ENCODE assay signal across 17 cellular contexts in the genomic region with DNA sequence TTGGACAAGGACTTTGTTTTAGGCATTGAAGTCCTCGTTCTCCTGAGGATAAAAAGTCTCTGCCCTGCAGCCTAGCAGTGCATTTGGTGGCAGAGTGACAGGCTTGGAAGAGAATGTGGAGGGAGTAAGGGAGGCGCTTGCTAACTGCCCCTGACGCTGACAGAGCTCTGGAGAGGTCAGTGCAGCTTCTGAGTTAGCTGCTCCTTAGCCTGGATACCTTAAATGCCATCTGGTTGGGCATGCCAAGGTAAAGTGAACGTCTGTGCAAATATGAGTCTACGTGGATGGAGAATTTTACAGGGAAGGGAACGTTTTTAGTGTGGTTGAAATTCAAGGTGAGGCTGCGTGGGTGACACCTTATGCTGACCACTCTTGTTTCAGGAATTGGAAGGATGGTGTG. TPM values are rescaled to one million over a fixed set of nuclear protein-coding genes. Genes with fewer than 3 reads are reported as not detected.
DNase-seq lines count a peak whose midpoint lies in the region; ATAC-seq and TF ChIP-seq lines count a peak whose summit lies in the region.
"Had no signal": no experiment of that assay in that cellular context is flagged by ENCODE, and none has a peak within 500 bp of the region (broad histone marks: within the 10 kb centered on the region; RNA-seq: fewer than 3 reads in every experiment).

No MANE protein-coding gene starts in this region.

- H3K36me3 Mint-ChIP-seq in activated T-helper 1 cell treated with anti-CD3 and anti-CD28 coated beads, Interleukin-12 subunit alpha, Interleukin-12 subunit beta, Interleukin-2, Interleukin-4 antibody, amounts not matched to agents 30 ng/mL and 10 ng/mL and 1 ng/mL, durations not matched to agents 14 hours and 24 hours and 36 hours (ENCODE audit: low read depth): peaks cover 21% of the 10 kb centered on the region

- DNase-seq in NT2/D1 (ENCODE audit: low read depth, low spot score) (no peak), fibroblast of pulmonary artery (ENCODE audit: low read depth) (peak; percentile 32), psoas muscle (no peak), NOMO-1 treated with DMSO at 0.1 percent for 48 hours (lab: John Stamatoyannopoulos, UW; ENCODE audit: unreplicated experiment) (no peak), SW 1271 (lab: John Stamatoyannopoulos, UW) (no peak), GM13976 (ENCODE audit: low spot score) (no peak)
- DNase-seq in activated T-helper 1 cell treated with anti-CD3 and anti-CD28 coated beads, Interleukin-12 subunit alpha, Interleukin-12 subunit beta, Interleukin-2, Interleukin-4 antibody, amounts not matched to agents 30 ng/mL and 10 ng/mL and 1 ng/mL, durations not matched to agents 14 hours and 24 hours and 36 hours (ENCODE audit: low spot score): no peak
- DNase-seq: activated CD4-positive, alpha-beta T cell treated with anti-CD3 and anti-CD28 coated beads for 1 hour; H7; NCI-H1694 treated with DMSO at 0.1 percent for 48 hours; ovary; T-helper 9 cell had no signal

- peaks cover 51% of the 10 kb centered on the region for H4K20me1 ChIP-seq in DOHH2 (ENCODE audit: control insufficient read depth, insufficient read depth, low read depth, low read length)

- no peak overlapping the region for H3K27ac Mint-ChIP-seq in activated T-helper 1 cell treated with anti-CD3 and anti-CD28 coated beads, Interleukin-12 subunit alpha, Interleukin-12 subunit beta, Interleukin-2, Interleukin-4 antibody, amounts not matched to agents 30 ng/mL and 10 ng/mL and 1 ng/mL, durations not matched to agents 14 hours and 24 hours and 36 hours
- H3K27ac Mint-ChIP-seq: stimulated activated effector memory CD8-positive, alpha-beta T cell treated with anti-CD3 and anti-CD28 coated beads, Interleukin-12 subunit alpha, Interleukin-12 subunit beta, amount 100 ng/mL, for 72 hours had no signal

- H3K27ac ChIP-seq in DOHH2 (ENCODE audit: low read depth, low read length): peak overlapping the region; percentile 89; the same call in 1 of the 2 replicates
- peak overlapping the region; percentile 62 for H3K27ac ChIP-seq in psoas muscle
- H3K27ac ChIP-seq: C4-2B, ovary, SJCRH30 had no signal

- H3K4me3 Mint-ChIP-seq in activated T-helper 1 cell treated with anti-CD3 and anti-CD28 coated beads, Interleukin-12 subunit alpha, Interleukin-12 subunit beta, Interleukin-2, Interleukin-4 antibody, amounts not matched to agents 30 ng/mL and 10 ng/mL and 1 ng/mL, durations not matched to agents 14 hours and 24 hours and 36 hours: no peak overlapping the region
- H3K4me3 Mint-ChIP-seq: stimulated activated effector memory CD8-positive, alpha-beta T cell treated with anti-CD3 and anti-CD28 coated beads, Interleukin-12 subunit alpha, Interleukin-12 subunit beta, amount 100 ng/mL, for 72 hours had no signal

- peaks cover 100% of the 10 kb centered on the region for H3K79me2 ChIP-seq in DOHH2 (ENCODE audit: control insufficient read depth, low read length)

- H3K36me3 ChIP-seq in DOHH2 (ENCODE audit: control insufficient read depth, low read length): peaks cover 53% of the 10 kb centered on the region
- H3K36me3 ChIP-seq in NT2/D1 (ENCODE audit: insufficient read depth, insufficient read length, low read length): no peaks in the 10 kb centered on the region
- H3K36me3 ChIP-seq in psoas muscle (ENCODE audit: insufficient read depth in 1 of 2, low read depth in 1 of 2): no peaks in the 10 kb centered on the region
- H3K36me3 ChIP-seq: ovary, SJCRH30 had no signal

- intact Hi-C loops in psoas muscle (cut with DNase I): no loop called here
- intact Hi-C loops in activated T-helper 1 cell treated with anti-CD3 and anti-CD28 coated beads, Interleukin-12 subunit alpha, Interleukin-12 subunit beta, Interleukin-2, Interleukin-4 antibody, amounts not matched to agents 30 ng/mL and 10 ng/mL and 1 ng/mL, durations not matched to agents 14 hours and 24 hours and 36 hours (cut with micrococcal nuclease): loop anchor here (5.0 kb wide), 1 partner anchor 62 kb away; no protein-coding TSS in a partner anchor

- H3K4me3 ChIP-seq in DOHH2 (ENCODE audit: low read length) (peak overlapping the region; percentile 67), NT2/D1 (ENCODE audit: insufficient read length, low read depth) (no peak overlapping the region), fibroblast of pulmonary artery (replicated peaks; ENCODE audit: low read depth, low read length) (no peak overlapping the region), psoas muscle (no peak overlapping the region)
- H3K4me3 ChIP-seq: MG63, ovary, SJCRH30 had no signal

- no peaks in the 10 kb centered on the region for H3K9me3 Mint-ChIP-seq in activated T-helper 1 cell treated with anti-CD3 and anti-CD28 coated beads, Interleukin-12 subunit alpha, Interleukin-12 subunit beta, Interleukin-2, Interleukin-4 antibody, amounts not matched to agents 30 ng/mL and 10 ng/mL and 1 ng/mL, durations not matched to agents 14 hours and 24 hours and 36 hours
- H3K9me3 Mint-ChIP-seq: stimulated activated effector memory CD8-positive, alpha-beta T cell treated with anti-CD3 and anti-CD28 coated beads, Interleukin-12 subunit alpha, Interleukin-12 subunit beta, amount 100 ng/mL, for 72 hours had no signal

- H3K9ac ChIP-seq in NT2/D1 (ENCODE audit: insufficient read length, low read depth): peak overlapping the region; percentile 23

- H3K9me2 ChIP-seq in DOHH2 (replicated peaks; ENCODE audit: control insufficient read depth, low read length): no peaks in the 10 kb centered on the region

- peaks cover 49% of the 10 kb centered on the region for H3F3A ChIP-seq in DOHH2 (ENCODE audit: control insufficient read depth, insufficient read depth)

- WGBS in psoas muscle, 3 donors: 20 to 21% (median 21%) methylated on average over 7 of the region's 7 CpGs

- peak; percentile 65 to 71 (median 69) for ATAC-seq in psoas muscle
- ATAC-seq: stimulated activated effector memory CD8-positive, alpha-beta T cell treated with anti-CD3 and anti-CD28 coated beads, Interleukin-12 subunit alpha, Interleukin-12 subunit beta, amount 100 ng/mL, for 72 hours had no signal

- H3K4me1 Mint-ChIP-seq in activated T-helper 1 cell treated with anti-CD3 and anti-CD28 coated beads, Interleukin-12 subunit alpha, Interleukin-12 subunit beta, Interleukin-2, Interleukin-4 antibody, amounts not matched to agents 30 ng/mL and 10 ng/mL and 1 ng/mL, durations not matched to agents 14 hours and 24 hours and 36 hours (ENCODE audit: low read depth): peaks cover 23% of the 10 kb centered on the region

- H3K27me3 Mint-ChIP-seq in activated T-helper 1 cell treated with anti-CD3 and anti-CD28 coated beads, Interleukin-12 subunit alpha, Interleukin-12 subunit beta, Interleukin-2, Interleukin-4 antibody, amounts not matched to agents 30 ng/mL and 10 ng/mL and 1 ng/mL, durations not matched to agents 14 hours and 24 hours and 36 hours (ENCODE audit: insufficient read depth): no peaks in the 10 kb centered on the region

- H3K4me1 ChIP-seq in DOHH2 (ENCODE audit: control insufficient read depth, low read length) (peaks cover 100% of the 10 kb centered on the region), NT2/D1 (ENCODE audit: insufficient read depth, insufficient read length) (no peaks in the 10 kb centered on the region), psoas muscle (peaks cover 82% of the 10 kb centered on the region)

- in situ Hi-C loops in GM13976 (cut with MboI; ENCODE audit: low sequenced_read_pairs, unreplicated experiment): no loop called here

- H3K9me3 ChIP-seq in DOHH2 (ENCODE audit: control insufficient read depth, insufficient read depth, low read length) (no peaks in the 10 kb centered on the region), NT2/D1 (ENCODE audit: insufficient read depth, low read length) (no peaks in the 10 kb centered on the region), psoas muscle (no peaks in the 10 kb centered on the region)
- H3K9me3 ChIP-seq: MG63, ovary, SJCRH30 had no signal

- no peak for TF ChIP-seq CTCF in DOHH2 (IDR thresholded peaks at IDR 0.05; ENCODE audit: low read depth, low read length, poor library complexity, severe bottlenecking)
- no peak for TF ChIP-seq CTCF in fibroblast of pulmonary artery (IDR thresholded peaks at IDR 0.05; ENCODE audit: low read length, missing control alignments)
- TF ChIP-seq CTCF in psoas muscle (IDR thresholded peaks at IDR 0.05): no peak
- TF ChIP-seq CTCF in GM13976 (IDR thresholded peaks at IDR 0.05; ENCODE audit: borderline replicate concordance, control extremely low read depth, extremely low read depth, insufficient read depth, missing control alignments): no peak

- H3K27me3 ChIP-seq in DOHH2 (ENCODE audit: control insufficient read depth, low read length) (no peaks in the 10 kb centered on the region), NT2/D1 (ENCODE audit: insufficient read depth, insufficient read length) (no peaks in the 10 kb centered on the region), psoas muscle (ENCODE audit: insufficient read depth in 3 of 3, low read length in 2 of 3) (no peaks in the 10 kb centered on the region)
- H3K27me3 ChIP-seq: MG63, ovary, SJCRH30 had no signal

- H3K4me2 ChIP-seq in DOHH2 (ENCODE audit: low read length): peak overlapping the region; percentile 88

RNA-seq across cellular contexts. Expression of a gene that starts 44.4 kb away (rescaled TPM):
- total RNA-seq in psoas muscle: 10 to 100 TPM; 68.7 to 98.9 (median 73.0) TPM
- 10 to 100 TPM; 38.6 to 84.2 (median 43.2) TPM for polyA plus RNA-seq in psoas muscle
- 77.6 and 81.9 TPM in 2 replicates for total RNA-seq in activated T-helper 1 cell treated with anti-CD3 and anti-CD28 coated beads, Interleukin-12 subunit alpha, Interleukin-12 subunit beta, Interleukin-2, Interleukin-4 antibody, amounts not matched to agents 30 ng/mL and 10 ng/mL and 1 ng/mL, durations not matched to agents 14 hours and 24 hours and 36 hours
